ENCODE assay signal across 1 cellular context in genomic region chrX:130184168-130184567, GRCh38.
TF ChIP-seq lines count a peak whose summit lies in the region.

No MANE protein-coding gene starts in this region.

TF ChIP-seq in GM12878, 131 proteins besides CTCF, POLR2A, EP300 and RAD21:
- TF ChIP-seq HDGF (IDR thresholded peaks at IDR 0.05) (0 out of 2 replicates have a peak, but pooled peaks have one; percentile 1), LARP7 (IDR thresholded peaks at IDR 0.05) (0 out of 2 replicates have a peak, but pooled peaks have one; percentile 11), POU2F2 (IDR thresholded peaks at IDR 0.05; ENCODE audit: borderline replicate concordance, low read depth, low read length) (no peak)
